ENCODE assay signal across 8 cellular contexts in the genomic region with DNA sequence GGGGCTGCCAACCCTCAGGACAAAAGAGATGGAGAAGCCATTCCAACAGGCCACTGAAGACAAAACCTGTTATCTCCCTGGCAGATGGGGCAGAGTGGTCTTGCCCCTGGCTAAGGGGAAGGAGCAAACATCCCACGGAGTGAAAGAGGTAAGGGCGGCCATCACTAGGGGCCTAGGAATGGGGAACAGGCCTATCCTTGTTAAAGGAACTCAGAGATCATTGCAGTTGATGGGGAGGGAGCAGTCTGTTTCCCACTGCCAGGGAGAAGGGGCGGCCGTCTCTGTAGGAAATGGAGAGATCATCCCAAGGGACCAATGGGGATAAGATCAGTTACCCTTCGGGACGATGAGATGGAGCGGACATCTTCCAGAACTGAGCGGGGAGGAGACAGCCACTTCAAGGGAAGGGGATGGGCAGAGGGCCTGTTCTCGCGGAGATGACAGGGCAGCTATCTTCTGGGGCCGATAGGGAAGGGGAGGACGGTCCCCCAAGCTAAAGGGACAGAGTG. TPM values are rescaled to one million over a fixed set of nuclear protein-coding genes. Genes with fewer than 3 reads are reported as not detected.
DNase-seq lines count a peak whose midpoint lies in the region; ATAC-seq, FAIRE-seq and TF ChIP-seq lines count a peak whose summit lies in the region.

No MANE protein-coding gene starts in this region.

- H3K9ac ChIP-seq in SK-N-SH: peak overlapping the region; percentile 83

- H3K4me3 ChIP-seq in SK-N-SH (ENCODE audit: low read depth in 2 of 2, low read length in 1 of 2) (peak overlapping the region; percentile 92 to 100), fibroblast of villous mesenchyme (ENCODE audit: low read depth, low read length) (peak overlapping the region; percentile 100)

- WGBS in SK-N-SH (ENCODE audit: low lambda C conversion rate): 10% methylated on average over 9 of the region's 12 CpGs

- no peaks in the 10 kb centered on the region for H3K27me3 ChIP-seq in SK-N-SH (ENCODE audit: insufficient read depth)

- peaks cover 34% of the 10 kb centered on the region for H3K79me2 ChIP-seq in SK-N-SH (ENCODE audit: insufficient read depth)

- no peaks in the 10 kb centered on the region for H3K9me2 ChIP-seq in SK-N-SH

- peaks cover 21% of the 10 kb centered on the region for H3F3A ChIP-seq in SK-N-SH (replicated peaks; ENCODE audit: insufficient read depth)

- no peak for TF ChIP-seq EP300 in SK-N-SH (IDR thresholded peaks at IDR 0.05; ENCODE audit: borderline replicate concordance in 1 of 2, low read depth in 1 of 2, low read length in 1 of 2)

- no peaks in the 10 kb centered on the region for H4K20me1 ChIP-seq in SK-N-SH (ENCODE audit: insufficient read depth)

- CTCF ChIA-PET in SK-N-SH (lab: Yijun Ruan, JAX): interaction anchor here (0.7 to 2.9 kb wide), 11 partner anchors 8 to 71 kb away, joined by 3 to 10 read pairs (median 5); partner anchors contain the start of genes NOL3 and SLC9A5

- no peaks in the 10 kb centered on the region for H3K9me3 ChIP-seq in SK-N-SH

- peak; percentile 4 for ATAC-seq in sciatic nerve
- no peak for ATAC-seq in HG03457 (IDR thresholded peaks at IDR 0.05; ENCODE audit: unreplicated experiment)

- peaks cover 15 to 34% of the 10 kb centered on the region in 2 experiments for H3K36me3 ChIP-seq in SK-N-SH (replicated peaks in 1 of 2; ENCODE audit: control insufficient read depth in 1 of 2, insufficient read depth in 2 of 2, low read length in 1 of 2)

- no peak for TF ChIP-seq RAD21 in SK-N-SH (IDR thresholded peaks at IDR 0.05; ENCODE audit: low read length)

- peaks cover 0 to 22% of the 10 kb centered on the region in 2 experiments; a peak in 2 of 4 replicates for H3K4me1 ChIP-seq in SK-N-SH (ENCODE audit: control insufficient read depth in 1 of 2, insufficient read depth in 2 of 2, low read depth in 1 of 2, low read length in 1 of 2)

- DNase-seq in GM18507 (ENCODE audit: extremely low spot score, insufficient read length, low read depth) (no peak), SK-N-SH (no peak), fibroblast of villous mesenchyme (ENCODE audit: low read depth) (no peak), sciatic nerve (ENCODE audit: low spot score) (no peak), DMS53 treated with DMSO at 0.1 percent for 48 hours (lab: John Stamatoyannopoulos, UW; ENCODE audit: unreplicated experiment) (no peak), DMS153 treated with DMSO at 0.1 percent for 48 hours (lab: John Stamatoyannopoulos, UW; ENCODE audit: unreplicated experiment) (no peak), anterior cingulate cortex (lab: John Stamatoyannopoulos, UW) (no peak)

- peak overlapping the region; percentile 72 to 83; a peak in 3 of 4 replicates for H3K27ac ChIP-seq in SK-N-SH (ENCODE audit: low read depth in 2 of 2, low read length in 1 of 2)

- peak; percentile 9 for FAIRE-seq in GM18507 (lab: Jason Lieb, UNC)

- POLR2A ChIA-PET in SK-N-SH (lab: Yijun Ruan, JAX): interaction anchor here (0.6 to 2.2 kb wide), 13 partner anchors 9 to 335 kb away, joined by 3 to 14 read pairs (median 5); partner anchors contain the start of genes E2F4, FHOD1 and SLC9A5

- intact Hi-C loops in sciatic nerve (cut with DNase I): no loop called here

- TF ChIP-seq CTCF in SK-N-SH (IDR thresholded peaks at IDR 0.05) (no peak), fibroblast of villous mesenchyme (IDR thresholded peaks at IDR 0.05; ENCODE audit: insufficient read depth, low read depth, low read length) (no peak)

- H2AFZ ChIP-seq in SK-N-SH (ENCODE audit: low read depth): peak overlapping the region; percentile 72; the same call in 1 of the 2 replicates

- peak overlapping the region; percentile 88 for H3K4me2 ChIP-seq in SK-N-SH

TF ChIP-seq in SK-N-SH, 30 proteins besides CTCF, POLR2A, EP300 and RAD21:
- peak; percentile 12; the same call in 1 of the 2 replicates for TF ChIP-seq YY1 (IDR thresholded peaks at IDR 0.05; ENCODE audit: low read depth)
- TF ChIP-seq, protein P1, sequence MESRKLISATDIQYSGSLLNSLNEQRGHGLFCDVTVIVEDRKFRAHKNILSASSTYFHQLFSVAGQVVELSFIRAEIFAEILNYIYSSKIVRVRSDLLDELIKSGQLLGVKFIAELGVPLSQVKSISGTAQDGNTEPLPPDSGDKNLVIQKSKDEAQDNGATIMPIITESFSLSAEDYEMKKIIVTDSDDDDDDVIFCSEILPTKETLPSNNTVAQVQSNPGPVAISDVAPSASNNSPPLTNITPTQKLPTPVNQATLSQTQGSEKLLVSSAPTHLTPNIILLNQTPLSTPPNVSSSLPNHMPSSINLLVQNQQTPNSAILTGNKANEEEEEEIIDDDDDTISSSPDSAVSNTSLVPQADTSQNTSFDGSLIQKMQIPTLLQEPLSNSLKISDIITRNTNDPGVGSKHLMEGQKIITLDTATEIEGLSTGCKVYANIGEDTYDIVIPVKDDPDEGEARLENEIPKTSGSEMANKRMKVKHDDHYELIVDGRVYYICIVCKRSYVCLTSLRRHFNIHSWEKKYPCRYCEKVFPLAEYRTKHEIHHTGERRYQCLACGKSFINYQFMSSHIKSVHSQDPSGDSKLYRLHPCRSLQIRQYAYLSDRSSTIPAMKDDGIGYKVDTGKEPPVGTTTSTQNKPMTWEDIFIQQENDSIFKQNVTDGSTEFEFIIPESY (IDR thresholded peaks at IDR 0.05; ENCODE audit: borderline replicate concordance, low read depth): no peak
TF ChIP-seq in SK-N-SH: peak in this region for 1.

RNA-seq across cellular contexts. Expression of gene TMEM208, which starts 0.6 kb away (rescaled TPM):
- 98.2 and 130 TPM in 2 replicates for polyA plus RNA-seq in SK-N-SH (2012; rRNA removed)
- polyA plus RNA-seq in SK-N-SH (2012; cell fraction: cytosol; rRNA removed): 85.0 and 109 TPM in 2 replicates
- polyA plus RNA-seq in SK-N-SH (2012; cell fraction: nucleus; rRNA removed): 101 TPM in 2 replicates
- total RNA-seq in fibroblast of villous mesenchyme (25.5 and 29.0 TPM in 2 replicates), sciatic nerve (24.6 TPM)

RNA-seq across cellular contexts. Expression of gene FHOD1, which starts 20.9 kb away (rescaled TPM):
- 53.2 and 70.9 TPM in 2 replicates for polyA plus RNA-seq in SK-N-SH (2012; rRNA removed)
- polyA plus RNA-seq in SK-N-SH (2012; cell fraction: cytosol; rRNA removed): 17.6 and 25.5 TPM in 2 replicates
- 343 and 475 TPM in 2 replicates for polyA plus RNA-seq in SK-N-SH (2012; cell fraction: nucleus; rRNA removed)
- 22.9 and 24.2 TPM in 2 replicates for total RNA-seq in fibroblast of villous mesenchyme
- total RNA-seq in sciatic nerve: 35.3 TPM

RNA-seq across cellular contexts. Expression of gene SLC9A5, which starts 22.4 kb away (rescaled TPM):
- 4.1 and 5.8 TPM in 2 replicates for polyA plus RNA-seq in SK-N-SH (2012; rRNA removed)
- 1.5 and 1.6 TPM in 2 replicates for polyA plus RNA-seq in SK-N-SH (2012; cell fraction: cytosol; rRNA removed)
- 29.9 and 31.6 TPM in 2 replicates for polyA plus RNA-seq in SK-N-SH (2012; cell fraction: nucleus; rRNA removed)
- 1.9 and 2.2 TPM in 2 replicates for total RNA-seq in fibroblast of villous mesenchyme
- total RNA-seq in sciatic nerve: 1.2 TPM

RNA-seq across cellular contexts. Expression of gene ELMO3, which starts 27.4 kb away (rescaled TPM):
- polyA plus RNA-seq in SK-N-SH (2012; rRNA removed): 2.3 and 3.1 TPM in 2 replicates
- 0.58 and 0.90 TPM in 2 replicates for polyA plus RNA-seq in SK-N-SH (2012; cell fraction: cytosol; rRNA removed)
- 20.1 and 23.3 TPM in 2 replicates for polyA plus RNA-seq in SK-N-SH (2012; cell fraction: nucleus; rRNA removed)
- total RNA-seq in fibroblast of villous mesenchyme (0.43 and 0.64 TPM in 2 replicates), sciatic nerve (2.0 TPM)

RNA-seq across cellular contexts. Expression of gene E2F4, which starts 34.4 kb away (rescaled TPM):
- polyA plus RNA-seq in SK-N-SH (2012; rRNA removed): 168 and 210 TPM in 2 replicates
- 67.3 and 95.5 TPM in 2 replicates for polyA plus RNA-seq in SK-N-SH (2012; cell fraction: cytosol; rRNA removed)
- polyA plus RNA-seq in SK-N-SH (2012; cell fraction: nucleus; rRNA removed): 745 and 747 TPM in 2 replicates
- total RNA-seq in fibroblast of villous mesenchyme: 64.1 and 75.1 TPM in 2 replicates
- 45.0 TPM for total RNA-seq in sciatic nerve
